Comparison of ENCODE assay signal across 9 cellular contexts in the genomic region with DNA sequence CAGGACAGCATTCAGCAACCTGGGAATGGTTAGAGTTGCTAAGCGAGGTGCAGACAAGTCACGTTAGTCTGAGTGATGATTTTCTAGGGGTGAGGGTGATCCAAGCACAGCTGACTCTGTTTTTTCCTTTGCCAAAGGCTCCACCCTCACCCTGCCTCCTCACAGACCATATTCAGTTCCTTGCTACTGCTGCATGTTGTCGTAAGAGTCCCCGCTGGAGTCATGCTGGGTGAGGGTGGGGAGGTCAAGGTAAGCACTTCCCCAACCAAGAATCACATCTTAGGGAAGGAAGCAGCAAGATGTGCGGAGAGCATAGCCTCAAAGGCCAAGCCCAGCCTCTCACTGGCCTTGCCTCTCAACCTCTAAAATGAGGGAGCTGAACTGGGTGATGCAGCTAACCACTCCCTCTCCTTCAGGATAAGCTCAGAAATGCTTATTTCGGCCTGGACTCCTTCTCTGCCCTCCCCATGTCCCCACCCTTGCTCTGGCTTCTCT.
A peak's percentile ranks its signal among the peaks of the same experiment; 100 is the strongest.
DNase-seq lines count a peak whose midpoint lies in the region; ATAC-seq and TF ChIP-seq lines count a peak whose summit lies in the region.
"Had no signal": no experiment of that assay in that cellular context is flagged by ENCODE, and none has a peak within 500 bp of the region (broad histone marks: within the 10 kb centered on the region; RNA-seq: fewer than 3 reads in every experiment).

No MANE protein-coding gene starts in this region.

- dilution Hi-C loops in mammary epithelial cell (cut with HindIII; ENCODE audit: low sequenced_read_pairs) = loop anchor here (5.0 to 10.0 kb wide), 2 partner anchors 39 to 61 kb away; no protein-coding TSS in a partner anchor

- TF ChIP-seq CTCF in breast epithelium (IDR thresholded peaks at IDR 0.05) = no peak
- no peak for TF ChIP-seq CTCF in mammary epithelial cell (conservative IDR thresholded peaks at IDR 0.05 in 1 of 2, IDR thresholded peaks at IDR 0.05 in 1 of 2; ENCODE audit: extremely low read depth in 1 of 2, insufficient read depth in 1 of 2, low read depth in 1 of 2, low read length in 2 of 2)
- no peak for TF ChIP-seq CTCF in fibroblast of lung (conservative IDR thresholded peaks at IDR 0.05 in 1 of 2, IDR thresholded peaks at IDR 0.05 in 1 of 2; ENCODE audit: low read depth in 1 of 2, low read length in 2 of 2)
- no peak for TF ChIP-seq CTCF in nephron (IDR thresholded peaks at IDR 0.05; ENCODE audit: unreplicated experiment in 3 of 3)
- no peak for TF ChIP-seq CTCF in uterus (IDR thresholded peaks at IDR 0.05)

- H3K9ac ChIP-seq in mammary epithelial cell (ENCODE audit: insufficient read depth, low read length) (no peak overlapping the region), fibroblast of lung (ENCODE audit: insufficient read depth, low read length) (no peak overlapping the region)

- H2AFZ ChIP-seq in mammary epithelial cell (ENCODE audit: low read depth, low read length) (no peak overlapping the region), fibroblast of lung (ENCODE audit: low read length) (no peak overlapping the region)

- H3K79me2 ChIP-seq in mammary epithelial cell (ENCODE audit: insufficient read depth, low read length) (no peaks in the 10 kb centered on the region), fibroblast of lung (ENCODE audit: control insufficient read depth, insufficient read depth, low read length) (no peaks in the 10 kb centered on the region)

- no peak for TF ChIP-seq POLR2A in breast epithelium (IDR thresholded peaks at IDR 0.05)
- TF ChIP-seq POLR2A in uterus (IDR thresholded peaks at IDR 0.05) = no peak

- DNase-seq in breast epithelium (ENCODE audit: low spot score in 2 of 2) (no peak), mammary epithelial cell (no peak), fibroblast of lung (ENCODE audit: low read depth in 2 of 2) (peak; percentile 14 to 70), uterus (peak in 1 of 2 donors; percentile 46), hypothalamus (lab: John Stamatoyannopoulos, UW) (no peak), AML-193 (lab: John Stamatoyannopoulos, UW) (no peak)
- DNase-seq in activated CD8-positive, alpha-beta memory T cell treated with anti-CD3 and anti-CD28 coated beads, Interleukin-2, amount 10 ng/mL, durations not matched to agents 7 days and 5 days = no peak
- DNase-seq: NCI-H1930 had no signal

- intact Hi-C loops in breast epithelium (cut with DNase I; ENCODE audit: low total_unique reads) = no loop called here
- intact Hi-C loops in mammary epithelial cell (cut with micrococcal nuclease) = no loop called here
- intact Hi-C loops in uterus (cut with DNase I; ENCODE audit: low total_unique reads) = no loop called here

- CTCF ChIA-PET in mammary epithelial cell (lab: Charles Lee; ENCODE audit: low non-redundant PET) = no interaction called here
- CTCF ChIA-PET in activated CD8-positive, alpha-beta memory T cell treated with anti-CD3 and anti-CD28 coated beads, Interleukin-2, amount 10 ng/mL, durations not matched to agents 7 days and 5 days (lab: Charles Lee) = interaction anchor here (0.6 to 0.9 kb wide), 2 partner anchors 10 to 44 kb away, joined by 3 read pairs; no protein-coding TSS in a partner anchor

- H3K27ac ChIP-seq in breast epithelium (peak overlapping the region; percentile 83 to 94), mammary epithelial cell (ENCODE audit: insufficient read depth, low read depth, low read length) (no peak overlapping the region), fibroblast of lung (ENCODE audit: insufficient read depth, low read length) (no peak overlapping the region), uterus (peak overlapping the region; percentile 76 to 89)

- H3K36me3 ChIP-seq in breast epithelium (no peaks in the 10 kb centered on the region), mammary epithelial cell (ENCODE audit: insufficient read depth, low read length) (no peaks in the 10 kb centered on the region), fibroblast of lung (ENCODE audit: control insufficient read depth, insufficient read depth, low read length) (no peaks in the 10 kb centered on the region), uterus (no peaks in the 10 kb centered on the region)

- H3K27me3 Mint-ChIP-seq in nephron (ENCODE audit: low read depth) = no peaks in the 10 kb centered on the region
- H3K27me3 Mint-ChIP-seq in activated CD8-positive, alpha-beta memory T cell treated with anti-CD3 and anti-CD28 coated beads, Interleukin-2, amount 10 ng/mL, durations not matched to agents 7 days and 5 days = peaks cover 28% of the 10 kb centered on the region

- H3K27me3 ChIP-seq in breast epithelium (no peaks in the 10 kb centered on the region), mammary epithelial cell (ENCODE audit: insufficient read depth, low read length) (no peaks in the 10 kb centered on the region), fibroblast of lung (ENCODE audit: control insufficient read depth, insufficient read depth, low read length) (no peaks in the 10 kb centered on the region), uterus (no peaks in the 10 kb centered on the region)

- no peak overlapping the region for H3K4me2 ChIP-seq in mammary epithelial cell (ENCODE audit: insufficient read depth, low read depth, low read length)
- H3K4me2 ChIP-seq in fibroblast of lung (ENCODE audit: extremely low read depth, insufficient read depth, low read length) = no peak overlapping the region

- H3K9me3 Mint-ChIP-seq in nephron = no peaks in the 10 kb centered on the region
- H3K9me3 Mint-ChIP-seq in activated CD8-positive, alpha-beta memory T cell treated with anti-CD3 and anti-CD28 coated beads, Interleukin-2, amount 10 ng/mL, durations not matched to agents 7 days and 5 days (ENCODE audit: low read depth) = no peaks in the 10 kb centered on the region

- in situ Hi-C loops in mammary epithelial cell (cut with MboI; ENCODE audit: low sequenced_read_pairs in 2 of 2) = no loop called here

- peaks cover 85% of the 10 kb centered on the region for H3K4me1 Mint-ChIP-seq in nephron
- no peaks in the 10 kb centered on the region for H3K4me1 Mint-ChIP-seq in activated CD8-positive, alpha-beta memory T cell treated with anti-CD3 and anti-CD28 coated beads, Interleukin-2, amount 10 ng/mL, durations not matched to agents 7 days and 5 days

- no peaks in the 10 kb centered on the region for H3K9me3 ChIP-seq in breast epithelium
- H3K9me3 ChIP-seq in mammary epithelial cell (replicated peaks; ENCODE audit: insufficient read depth, low read length) = no peaks in the 10 kb centered on the region
- no peaks in the 10 kb centered on the region for H3K9me3 ChIP-seq in fibroblast of lung (ENCODE audit: control insufficient read depth, insufficient read depth, low read depth, low read length)
- H3K9me3 ChIP-seq in uterus = no peaks in the 10 kb centered on the region

- H3K4me3 Mint-ChIP-seq in nephron = peak overlapping the region in 1 of 3 experiments; percentile 1
- H3K4me3 Mint-ChIP-seq in activated CD8-positive, alpha-beta memory T cell treated with anti-CD3 and anti-CD28 coated beads, Interleukin-2, amount 10 ng/mL, durations not matched to agents 7 days and 5 days = no peak overlapping the region

- WGBS in mammary epithelial cell (ENCODE audit: low coverage, missing lambda C conversion rate) = 80% methylated on average over 2 of the region's 6 CpGs

- BruUV-seq in mammary epithelial cell (replicated peaks; lab: Mats Ljungman, UMichigan) = no TSS peak

- H4K20me1 ChIP-seq in mammary epithelial cell (ENCODE audit: insufficient read depth, low read length) (no peaks in the 10 kb centered on the region), fibroblast of lung (ENCODE audit: control insufficient read depth, extremely low read depth, insufficient read depth, low read length) (no peaks in the 10 kb centered on the region)

- peaks cover 3% of the 10 kb centered on the region for H3K36me3 Mint-ChIP-seq in nephron (ENCODE audit: low read depth)
- no peaks in the 10 kb centered on the region for H3K36me3 Mint-ChIP-seq in activated CD8-positive, alpha-beta memory T cell treated with anti-CD3 and anti-CD28 coated beads, Interleukin-2, amount 10 ng/mL, durations not matched to agents 7 days and 5 days

- H3K27ac Mint-ChIP-seq in nephron = peak overlapping the region; percentile 93 to 99 (median 98)
- no peak overlapping the region for H3K27ac Mint-ChIP-seq in activated CD8-positive, alpha-beta memory T cell treated with anti-CD3 and anti-CD28 coated beads, Interleukin-2, amount 10 ng/mL, durations not matched to agents 7 days and 5 days

- ATAC-seq in activated CD8-positive, alpha-beta memory T cell treated with anti-CD3 and anti-CD28 coated beads, Interleukin-2, amount 10 ng/mL, durations not matched to agents 7 days and 5 days = no peak

- H3K4me3 ChIP-seq in breast epithelium (no peak overlapping the region), mammary epithelial cell (replicated peaks in 1 of 3; ENCODE audit: insufficient read depth in 1 of 3, low read depth in 2 of 3, low read length in 3 of 3) (no peak overlapping the region), fibroblast of lung (replicated peaks in 1 of 4; ENCODE audit: control extremely low read depth in 1 of 4, insufficient read depth in 1 of 4, low read depth in 3 of 4, low read length in 4 of 4) (no peak overlapping the region), uterus (no peak overlapping the region)

- peaks cover 33 to 40% of the 10 kb centered on the region in 2 donors for H3K4me1 ChIP-seq in breast epithelium
- H3K4me1 ChIP-seq in mammary epithelial cell (ENCODE audit: insufficient read depth, low read length) = peaks cover 19% of the 10 kb centered on the region
- H3K4me1 ChIP-seq in fibroblast of lung (ENCODE audit: control insufficient read depth, extremely low read depth, insufficient read depth, low read length) = peaks cover 37% of the 10 kb centered on the region
- peaks cover 21 to 36% of the 10 kb centered on the region in 2 donors for H3K4me1 ChIP-seq in uterus

Comparison
In these comparisons a context has a peak if more than half of its experiments do, and no peak if none do; other contexts are left out.
1. H3K27ac ChIP-seq: peak in breast epithelium (2 of 2) and uterus (2 of 2); none in mammary epithelial cell (single experiment) and fibroblast of lung (single experiment).
2. DNase-seq: peak in fibroblast of lung (2 of 2); none in breast epithelium (0 of 2), mammary epithelial cell (single experiment), activated CD8-positive, alpha-beta memory T cell treated with anti-CD3 and anti-CD28 coated beads, Interleukin-2, amount 10 ng/mL, durations not matched to agents 7 days and 5 days (single experiment), hypothalamus (0 of 51) and AML-193 (0 of 2).